In the genomic region with DNA sequence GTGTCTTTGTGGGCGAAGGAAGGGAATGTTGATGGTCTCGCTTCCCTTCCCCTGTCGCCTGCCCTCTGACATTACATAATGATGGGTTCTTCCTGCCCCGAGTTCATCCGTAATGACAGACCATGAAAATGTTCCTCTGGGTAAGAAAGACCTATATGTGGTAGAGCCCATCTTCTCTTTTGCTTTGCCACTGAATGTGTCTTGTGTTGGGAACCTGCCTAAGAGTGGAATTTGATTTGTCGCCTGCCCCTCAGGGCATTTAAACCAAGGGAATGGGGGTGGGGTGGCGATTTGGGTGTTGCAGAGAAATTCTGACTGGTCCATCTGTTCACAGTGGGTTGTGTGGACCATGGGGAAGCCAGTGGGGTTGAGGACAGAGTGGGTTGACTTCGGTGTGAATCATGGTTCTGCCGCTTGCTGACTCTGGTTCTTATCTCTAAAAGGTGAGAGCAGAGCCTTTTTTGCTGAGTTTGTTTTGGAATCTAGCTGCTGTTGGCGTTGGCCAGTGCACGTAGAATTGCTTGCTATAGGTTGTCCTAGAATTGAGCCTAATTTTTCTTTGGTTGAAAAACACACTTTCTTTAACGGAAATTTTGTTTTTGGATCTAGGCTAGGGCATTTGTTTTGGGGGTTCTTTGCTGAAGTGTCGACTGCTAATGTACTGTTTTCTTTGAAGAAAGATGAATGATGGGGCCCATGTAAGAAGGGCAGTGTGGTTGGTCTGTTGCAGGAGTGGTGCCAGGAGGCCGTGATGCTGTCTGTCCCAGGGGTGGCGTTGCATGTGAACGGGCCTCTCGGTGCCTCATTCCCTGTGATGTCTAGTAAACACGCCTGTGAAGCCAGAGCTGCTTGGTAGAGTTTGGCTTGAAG, we compare ENCODE assay signal across 8 cellular contexts. TPM values are rescaled to one million over a fixed set of nuclear protein-coding genes. Genes with fewer than 3 reads are reported as not detected.
DNase-seq lines count a peak whose midpoint lies in the region; ATAC-seq lines count a peak whose summit lies in the region.

No MANE protein-coding gene starts in this region.

- no peaks in the 10 kb centered on the region for H3K9me3 ChIP-seq in CD8-positive, alpha-beta memory T cell (ENCODE audit: low read length)
- no peaks in the 10 kb centered on the region for H3K9me3 ChIP-seq in KOPT-K1 (ENCODE audit: insufficient read depth, low read length, poor library complexity, severe bottlenecking)
- H3K9me3 ChIP-seq in iPS-18a (ENCODE audit: control insufficient read depth, low read depth, low read length): no peaks in the 10 kb centered on the region

- peak overlapping the region; percentile 92 to 98 (median 95) for H3K4me3 Mint-ChIP-seq in CD8-positive, alpha-beta memory T cell
- H3K4me3 Mint-ChIP-seq in activated naive CD4-positive, alpha-beta T cell treated with anti-CD3 and anti-CD28 coated beads, Interleukin-2, amount 10 ng/mL, durations not matched to agents 7 days and 5 days: peak overlapping the region; percentile 91

- peak overlapping the region; percentile 75 for H3K27ac ChIP-seq in CD8-positive, alpha-beta memory T cell (ENCODE audit: low read depth, low read length)
- H3K27ac ChIP-seq in KOPT-K1 (ENCODE audit: low read depth, low read length, poor library complexity, severe bottlenecking): peak overlapping the region; percentile 66
- H3K27ac ChIP-seq in iPS-18a (ENCODE audit: low read length): no peak overlapping the region

- H3K4me1 Mint-ChIP-seq in CD8-positive, alpha-beta memory T cell: peaks cover 55 to 67% (median 63%) of the 10 kb centered on the region in 3 donors
- H3K4me1 Mint-ChIP-seq in activated naive CD4-positive, alpha-beta T cell treated with anti-CD3 and anti-CD28 coated beads, Interleukin-2, amount 10 ng/mL, durations not matched to agents 7 days and 5 days: peaks cover 52% of the 10 kb centered on the region

- peak in 2 of 5 donors; percentile 14 to 48 for DNase-seq in CD8-positive, alpha-beta memory T cell
- peak; percentile 66 for DNase-seq in activated naive CD4-positive, alpha-beta T cell treated with anti-CD3 and anti-CD28 coated beads, Interleukin-2, amount 10 ng/mL, durations not matched to agents 7 days and 5 days
- peak; percentile 55 for DNase-seq in stimulated activated naive CD8-positive, alpha-beta T cell treated with anti-CD3 and anti-CD28 coated beads, Interleukin-15, Interleukin-2, amounts not matched to agents 100 U/mL and 50 U/mL, for 24 hours
- no peak for DNase-seq in kidney glomerular epithelial cell (lab: John Stamatoyannopoulos, UW)

- ATAC-seq in stimulated activated naive CD8-positive, alpha-beta T cell treated with anti-CD3 and anti-CD28 coated beads, Interleukin-15, Interleukin-2, amounts not matched to agents 100 U/mL and 50 U/mL, for 24 hours: peak; percentile 35
- ATAC-seq in GM18511 (IDR thresholded peaks at IDR 0.05; ENCODE audit: unreplicated experiment) (no peak), GM21529 (IDR thresholded peaks at IDR 0.05; ENCODE audit: unreplicated experiment) (no peak)

- H3K9me3 Mint-ChIP-seq in CD8-positive, alpha-beta memory T cell: no peaks in the 10 kb centered on the region
- H3K9me3 Mint-ChIP-seq in activated naive CD4-positive, alpha-beta T cell treated with anti-CD3 and anti-CD28 coated beads, Interleukin-2, amount 10 ng/mL, durations not matched to agents 7 days and 5 days: peaks cover 6% of the 10 kb centered on the region

- H3K27ac Mint-ChIP-seq in CD8-positive, alpha-beta memory T cell: peak overlapping the region; percentile 93 to 99 (median 98)
- H3K27ac Mint-ChIP-seq in activated naive CD4-positive, alpha-beta T cell treated with anti-CD3 and anti-CD28 coated beads, Interleukin-2, amount 10 ng/mL, durations not matched to agents 7 days and 5 days: peak overlapping the region; percentile 89

- H3K27me3 ChIP-seq in CD8-positive, alpha-beta memory T cell (ENCODE audit: insufficient read depth, low read length, poor library complexity, severe bottlenecking): no peaks in the 10 kb centered on the region
- no peaks in the 10 kb centered on the region for H3K27me3 ChIP-seq in iPS-18a (ENCODE audit: control insufficient read depth, insufficient read depth, low read length)

- no peaks in the 10 kb centered on the region for H3K36me3 ChIP-seq in CD8-positive, alpha-beta memory T cell (ENCODE audit: insufficient read depth, low read length)
- H3K36me3 ChIP-seq in KOPT-K1 (ENCODE audit: insufficient read depth, low read length): no peaks in the 10 kb centered on the region
- H3K36me3 ChIP-seq in iPS-18a (ENCODE audit: control insufficient read depth, low read depth, low read length): no peaks in the 10 kb centered on the region

- POLR2A ChIA-PET in CD8-positive, alpha-beta memory T cell (lab: Charles Lee): interaction anchor here (0.6 to 3.1 kb wide), 7 partner anchors 16 to 229 kb away, joined by 3 to 30 read pairs (median 3); no protein-coding TSS in a partner anchor

- H3K27me3 Mint-ChIP-seq in CD8-positive, alpha-beta memory T cell: peaks cover 0 to 2% of the 10 kb centered on the region in 2 donors
- peaks cover 4% of the 10 kb centered on the region for H3K27me3 Mint-ChIP-seq in activated naive CD4-positive, alpha-beta T cell treated with anti-CD3 and anti-CD28 coated beads, Interleukin-2, amount 10 ng/mL, durations not matched to agents 7 days and 5 days

- CTCF ChIA-PET in CD8-positive, alpha-beta memory T cell (lab: Charles Lee): interaction anchor here (1.0 to 3.0 kb wide), 13 partner anchors 10 to 73 kb away, joined by 3 to 26 read pairs (median 5); no protein-coding TSS in a partner anchor
- CTCF ChIA-PET in activated naive CD4-positive, alpha-beta T cell treated with anti-CD3 and anti-CD28 coated beads, Interleukin-2, amount 10 ng/mL, durations not matched to agents 7 days and 5 days (lab: Charles Lee): interaction anchor here (0.8 to 3.5 kb wide), 12 partner anchors 11 to 70 kb away, joined by 3 to 34 read pairs (median 5); no protein-coding TSS in a partner anchor

- H3K36me3 Mint-ChIP-seq in CD8-positive, alpha-beta memory T cell: peaks cover 0 to 13% (median 2%) of the 10 kb centered on the region in 3 donors
- H3K36me3 Mint-ChIP-seq in activated naive CD4-positive, alpha-beta T cell treated with anti-CD3 and anti-CD28 coated beads, Interleukin-2, amount 10 ng/mL, durations not matched to agents 7 days and 5 days: peaks cover 40% of the 10 kb centered on the region

- peak overlapping the region; percentile 69 for H3K4me3 ChIP-seq in CD8-positive, alpha-beta memory T cell (ENCODE audit: low read length)
- peak overlapping the region; percentile 92 for H3K4me3 ChIP-seq in iPS-18a (ENCODE audit: low read length)

- peak overlapping the region; percentile 71 for H3K9ac ChIP-seq in iPS-18a (ENCODE audit: low read length)

- H3K4me1 ChIP-seq in CD8-positive, alpha-beta memory T cell (ENCODE audit: insufficient read depth, low read length): peaks cover 46% of the 10 kb centered on the region
- H3K4me1 ChIP-seq in iPS-18a (ENCODE audit: control insufficient read depth, low read depth, low read length): peaks cover 60% of the 10 kb centered on the region

RNA-seq across cellular contexts. Expression of gene INPP4A, which starts 1.3 kb away (rescaled TPM):
- 10 to 100 TPM; 41.0 to 46.9 TPM for total RNA-seq in CD8-positive, alpha-beta memory T cell
- 61.4 TPM for polyA plus RNA-seq in CD8-positive, alpha-beta memory T cell
